ENCODE assay signal across 16 cellular contexts in genomic region chr3:130811552-130811951, GRCh38.
"Had no signal": no experiment of that assay in that cellular context is flagged by ENCODE, and none has a peak within 500 bp of the region (broad histone marks: within the 10 kb centered on the region; RNA-seq: fewer than 3 reads in every experiment).

No MANE protein-coding gene starts in this region.

- DNase-seq: activated CD4-positive, alpha-beta T cell treated with anti-CD3 and anti-CD28 coated beads, Interleukin-2, amount 50 U/mL, for 4 hours; activated gamma-delta T cell treated with Interleukin-2 at 50 U/mL for 16 hours; activated T-cell treated with anti-CD3 and anti-CD28 coated beads, Interleukin-2, amount 50 U/mL, for 72 hours; adrenal gland; effector CD4-positive, alpha-beta T cell; head of caudate nucleus; left ventricle myocardium inferior; mammary epithelial cell; midbrain; stimulated activated CD4-positive, alpha-beta T cell treated with anti-CD3 and anti-CD28 coated beads, Interleukin-4, amount 100 ng/mL, for 24 hours; stomach; testis; upper lobe of left lung had no signal

- ATAC-seq: activated naive CD4-positive, alpha-beta T cell treated with anti-CD3 and anti-CD28 coated beads, Interleukin-2, amount 50 U/mL, for 72 hours; activated T-cell treated with anti-CD3 and anti-CD28 coated beads, Interleukin-2, amount 50 U/mL, for 72 hours; sciatic nerve; stimulated activated effector memory CD8-positive, alpha-beta T cell treated with anti-CD3 and anti-CD28 coated beads, Interleukin-12 subunit alpha, Interleukin-12 subunit beta, amount 100 ng/mL, for 72 hours had no signal
